Comparison of ENCODE assay signal across 7 cellular contexts in the genomic region with DNA sequence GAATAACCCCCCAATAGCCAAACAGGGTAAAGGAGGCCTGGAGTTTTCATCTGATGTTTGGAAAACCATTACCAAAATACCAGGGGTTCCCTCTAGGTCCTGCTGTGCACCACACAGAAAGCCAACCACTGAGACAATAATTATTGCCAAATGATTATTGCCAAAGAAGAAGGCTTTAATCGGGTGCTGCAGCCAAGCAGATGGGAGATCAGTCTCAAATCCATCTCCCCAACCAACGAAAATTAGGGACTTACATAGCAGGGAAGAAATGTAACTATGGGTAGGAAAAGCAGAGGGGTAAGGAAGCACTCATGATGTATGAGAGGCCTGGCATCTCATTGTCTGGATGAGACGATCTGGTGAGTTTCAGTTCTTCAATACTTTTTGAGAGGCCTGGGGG.
"Had no signal": no experiment of that assay in that cellular context is flagged by ENCODE, and none has a peak within 500 bp of the region (broad histone marks: within the 10 kb centered on the region; RNA-seq: fewer than 3 reads in every experiment).

No MANE protein-coding gene starts in this region.

- DNase-seq: H9, HCEC 1CT, KG1 had no signal

- FAIRE-seq: H1, H54, HTR-8/SVneo had no signal

- H3K4me2 ChIP-seq: GM23338 had no signal

- H3K4me3 ChIP-seq: GM23338 had no signal

- H2AFZ ChIP-seq: GM23338 had no signal

- ATAC-seq: GM23338 had no signal
